In genomic region chr3:100231668-100232067, GRCh38 we compare ENCODE assay signal across 18 cellular contexts. TPM values are rescaled to one million over a fixed set of nuclear protein-coding genes. Genes with fewer than 3 reads are reported as not detected.
DNase-seq lines count a peak whose midpoint lies in the region; ATAC-seq and TF ChIP-seq lines count a peak whose summit lies in the region.
"Had no signal": no experiment of that assay in that cellular context is flagged by ENCODE, and none has a peak within 500 bp of the region (broad histone marks: within the 10 kb centered on the region; RNA-seq: fewer than 3 reads in every experiment).

No MANE protein-coding gene starts in this region.

- H2AFZ ChIP-seq in mammary epithelial cell (ENCODE audit: low read depth, low read length): no peak overlapping the region
- H2AFZ ChIP-seq: GM23338 had no signal

- H3K9ac ChIP-seq in mammary epithelial cell (ENCODE audit: insufficient read depth, low read length): no peak overlapping the region

- no peak overlapping the region for H3K4me2 ChIP-seq in mammary epithelial cell (ENCODE audit: insufficient read depth, low read depth, low read length)
- H3K4me2 ChIP-seq: GM23338 had no signal

- DNase-seq in mammary epithelial cell (peak; percentile 10), breast epithelium (ENCODE audit: low spot score in 2 of 2) (no peak), HFFc6 (peak; percentile 33), RWPE2 (ENCODE audit: low spot score) (no peak), fibroblast of the aortic adventitia (ENCODE audit: low read depth) (peak; percentile 30), superior temporal gyrus (ENCODE audit: extremely low spot score) (no peak), NK-92 (lab: John Stamatoyannopoulos, UW; ENCODE audit: unreplicated experiment) (no peak)
- DNase-seq: 8988T; ACHN; CD4-positive, alpha-beta memory T cell; DMS79; GF-D8; H7 had no signal

- H3K4me3 ChIP-seq in mammary epithelial cell (replicated peaks in 1 of 3; ENCODE audit: insufficient read depth in 1 of 3, low read depth in 2 of 3, low read length in 3 of 3) (no peak overlapping the region), breast epithelium (no peak overlapping the region), RWPE2 (ENCODE audit: severe bottlenecking) (no peak overlapping the region), fibroblast of the aortic adventitia (ENCODE audit: low read depth, low read length) (no peak overlapping the region)
- H3K4me3 ChIP-seq: GM23338 had no signal

- 64% methylated on average over 2 of the region's 2 CpGs for WGBS in mammary epithelial cell (ENCODE audit: low coverage, missing lambda C conversion rate)

- no peak for TF ChIP-seq POLR2A in breast epithelium (IDR thresholded peaks at IDR 0.05)

- ATAC-seq in RWPE2 (ENCODE audit: low read depth) (peak; percentile 81), GM21381 (IDR thresholded peaks at IDR 0.05; ENCODE audit: unreplicated experiment) (no peak)
- ATAC-seq: GM23338, HepG2 had no signal

- H3K36me3 Mint-ChIP-seq in HFFc6 (ENCODE audit: low read depth): 0 out of 2 replicates have a peak, but pooled peaks cover 4% of the 10 kb centered on the region
- H3K36me3 Mint-ChIP-seq: CD4-positive, alpha-beta memory T cell had no signal

- in situ Hi-C loops in mammary epithelial cell (cut with MboI; ENCODE audit: low sequenced_read_pairs in 2 of 2): no loop called here

- H3K27ac Mint-ChIP-seq in HFFc6: no peak overlapping the region
- H3K27ac Mint-ChIP-seq: B cell; CD4-positive, alpha-beta memory T cell; GM23338 had no signal

- no peaks in the 10 kb centered on the region; the same call in 1 of the 2 replicates for H3K27me3 Mint-ChIP-seq in HFFc6 (ENCODE audit: insufficient read depth)
- H3K27me3 Mint-ChIP-seq: CD4-positive, alpha-beta memory T cell had no signal

- intact Hi-C loops in mammary epithelial cell (cut with micrococcal nuclease) (no loop called here), breast epithelium (cut with DNase I; ENCODE audit: low total_unique reads) (no loop called here)

- TF ChIP-seq CTCF in mammary epithelial cell (conservative IDR thresholded peaks at IDR 0.05 in 1 of 2, IDR thresholded peaks at IDR 0.05 in 1 of 2; ENCODE audit: extremely low read depth in 1 of 2, insufficient read depth in 1 of 2, low read depth in 1 of 2, low read length in 2 of 2) (no peak), breast epithelium (IDR thresholded peaks at IDR 0.05) (no peak), HFFc6 (IDR thresholded peaks at IDR 0.05) (no peak), RWPE2 (IDR thresholded peaks at IDR 0.05; ENCODE audit: poor library complexity, severe bottlenecking) (no peak), fibroblast of the aortic adventitia (IDR thresholded peaks at IDR 0.05; ENCODE audit: insufficient read depth, low read length) (no peak)

- H3K4me3 Mint-ChIP-seq in HFFc6: no peak overlapping the region
- H3K4me3 Mint-ChIP-seq: B cell; CD4-positive, alpha-beta memory T cell; GM23338 had no signal

- H3K27ac ChIP-seq in mammary epithelial cell (ENCODE audit: insufficient read depth, low read depth, low read length) (no peak overlapping the region), breast epithelium (no peak overlapping the region), RWPE2 (ENCODE audit: poor library complexity, severe bottlenecking) (peak overlapping the region; percentile 34)
- H3K27ac ChIP-seq: C4-2B had no signal

- no TSS peak for BruUV-seq in mammary epithelial cell (replicated peaks; lab: Mats Ljungman, UMichigan)

- H3K36me3 ChIP-seq in mammary epithelial cell (ENCODE audit: insufficient read depth, low read length) (no peaks in the 10 kb centered on the region), breast epithelium (no peaks in the 10 kb centered on the region), RWPE2 (ENCODE audit: low read depth) (no peaks in the 10 kb centered on the region)

- H4K20me1 ChIP-seq in mammary epithelial cell (ENCODE audit: insufficient read depth, low read length): no peaks in the 10 kb centered on the region

- H3K27me3 ChIP-seq in mammary epithelial cell (ENCODE audit: insufficient read depth, low read length) (no peaks in the 10 kb centered on the region), breast epithelium (no peaks in the 10 kb centered on the region), RWPE2 (ENCODE audit: insufficient read depth, poor library complexity, severe bottlenecking) (no peaks in the 10 kb centered on the region)

- peaks cover 66% of the 10 kb centered on the region for H3K4me1 Mint-ChIP-seq in HFFc6 (ENCODE audit: low read depth)

- H3K4me1 ChIP-seq in mammary epithelial cell (ENCODE audit: insufficient read depth, low read length) (no peaks in the 10 kb centered on the region), breast epithelium (no peaks in the 10 kb centered on the region), RWPE2 (ENCODE audit: insufficient read depth, poor library complexity, severe bottlenecking) (peaks cover 5% of the 10 kb centered on the region)

- dilution Hi-C loops in mammary epithelial cell (cut with HindIII; ENCODE audit: low sequenced_read_pairs): no loop called here

- H3K9me3 ChIP-seq in mammary epithelial cell (replicated peaks; ENCODE audit: insufficient read depth, low read length) (no peaks in the 10 kb centered on the region), breast epithelium (no peaks in the 10 kb centered on the region), RWPE2 (ENCODE audit: severe bottlenecking) (no peaks in the 10 kb centered on the region)

- H3K9me3 Mint-ChIP-seq in HFFc6: peaks cover 5% of the 10 kb centered on the region; the same call in 1 of the 2 replicates

- CTCF ChIA-PET in mammary epithelial cell (lab: Charles Lee; ENCODE audit: low non-redundant PET): no interaction called here

- no peaks in the 10 kb centered on the region for H3K79me2 ChIP-seq in mammary epithelial cell (ENCODE audit: insufficient read depth, low read length)

RNA-seq across cellular contexts. Expression of gene TBC1D23, which starts 29.1 kb away (rescaled TPM):
- total RNA-seq in mammary epithelial cell: 10 to 100 TPM; 54.3 to 57.1 TPM
- polyA plus RNA-seq in mammary epithelial cell: 17.8 TPM
- polyA minus RNA-seq in mammary epithelial cell: 17.3 TPM
- total RNA-seq in breast epithelium: 10 to 100 TPM; 32.8 to 48.2 (median 42.9) TPM
- total RNA-seq in HFFc6 (2021; fragmentation: NEBNext Ultra II Directional; extraction: Animal tissue kit (Norgen Biotek cat#: 25700)): 10 to 100 TPM; 62.1 to 76.5 (median 72.9) TPM
- total RNA-seq in fibroblast of the aortic adventitia (ENCODE audit: low replicate concordance): 76.4 and 157 TPM in 2 replicates

Comparison
In these comparisons a context has a peak if more than half of its experiments do, and no peak if none do; other contexts are left out.
1. DNase-seq: peak in mammary epithelial cell (single experiment), HFFc6 (single experiment) and fibroblast of the aortic adventitia (single experiment); none in breast epithelium (0 of 2), RWPE2 (single experiment), superior temporal gyrus (single experiment) and NK-92 (single experiment).